Comparison of ENCODE assay signal across 22 cellular contexts in the genomic region with DNA sequence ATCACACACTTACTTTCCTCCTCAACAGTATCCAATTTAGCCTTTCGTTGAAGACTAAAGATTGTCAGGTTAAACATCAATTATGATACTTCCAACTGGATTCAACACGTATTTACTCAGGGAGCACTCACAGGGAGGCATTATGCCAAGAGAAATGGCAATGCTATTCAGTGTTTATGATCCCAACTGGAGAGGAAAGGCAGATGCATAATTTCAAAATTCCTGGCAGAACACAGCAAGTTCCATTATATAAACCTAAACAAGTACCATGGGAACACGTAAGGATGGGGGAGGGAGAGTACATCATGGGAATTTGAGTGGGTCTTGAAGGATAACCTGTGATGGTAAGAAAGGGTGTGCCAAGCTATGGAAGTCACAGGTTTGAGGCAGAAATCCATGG.
DNase-seq lines count a peak whose midpoint lies in the region; ATAC-seq and TF ChIP-seq lines count a peak whose summit lies in the region.
"Had no signal": no experiment of that assay in that cellular context is flagged by ENCODE, and none has a peak within 500 bp of the region (broad histone marks: within the 10 kb centered on the region; RNA-seq: fewer than 3 reads in every experiment).

No MANE protein-coding gene starts in this region.

- no peak overlapping the region for H4K91ac ChIP-seq in IMR-90 (ENCODE audit: insufficient read depth, low read depth, low read length)

- DNase-seq in IMR-90: peak; percentile 4
- DNase-seq in NCI-H2081 treated with DMSO at 0.1 percent for 48 hours (lab: John Stamatoyannopoulos, UW): peak; percentile 30
- DNase-seq in adipocyte (ENCODE audit: low read depth): peak; percentile 24
- DNase-seq in osteocyte (ENCODE audit: extremely low spot score, unreplicated experiment): no peak
- no peak for DNase-seq in ecto neural progenitor cell (ENCODE audit: low spot score)
- no peak for DNase-seq in upper lobe of right lung
- DNase-seq: activated CD4-positive, alpha-beta T cell treated with anti-CD3 and anti-CD28 coated beads for 48 hours; activated naive CD4-positive, alpha-beta T cell treated with Interleukin-2 at 50 U/mL for 16 hours; activated T-cell treated with anti-CD3 and anti-CD28 coated beads for 4 hours; aorta; mammary epithelial cell; naive thymus-derived CD8-positive, alpha-beta T cell; NCI-H524 treated with DMSO at 0.1 percent for 48 hours; PC-9; psoas muscle; stimulated activated CD4-positive, alpha-beta T cell treated with anti-CD3 and anti-CD28 coated beads, Interleukin-12 subunit alpha, Interleukin-12 subunit beta, amount 100 ng/mL, for 4 hours; stimulated activated naive B cell treated with anti-CD40 and anti-IgM and Interleukin-4, amounts not matched to agents 10 μg/mL and 1 μg/mL and 100 μg/mL, for 72 hours had no signal

- H3K4me3 Mint-ChIP-seq in osteocyte (ENCODE audit: unreplicated experiment): no peak overlapping the region
- H3K4me3 Mint-ChIP-seq: naive thymus-derived CD8-positive, alpha-beta T cell; stimulated activated naive B cell treated with anti-CD40 and anti-IgM and Interleukin-4, amounts not matched to agents 10 μg/mL and 1 μg/mL and 100 μg/mL, for 72 hours had no signal

- H3K4ac ChIP-seq in IMR-90 (ENCODE audit: low read depth, low read length): no peak overlapping the region

- H2AK5ac ChIP-seq in IMR-90 (ENCODE audit: low read depth, low read length): no peak overlapping the region

- H2BK120ac ChIP-seq in IMR-90 (ENCODE audit: low read depth, low read length): no peak overlapping the region

- H3K18ac ChIP-seq in IMR-90 (ENCODE audit: low read depth, low read length): no peak overlapping the region

- H3K36me3 ChIP-seq in IMR-90 (ENCODE audit: control insufficient read depth, insufficient read depth, low read length) (no peaks in the 10 kb centered on the region), adipocyte (ENCODE audit: control insufficient read depth, insufficient read depth, low read length, severe bottlenecking) (no peaks in the 10 kb centered on the region), upper lobe of right lung (no peaks in the 10 kb centered on the region)
- H3K36me3 ChIP-seq: tibial nerve had no signal

- no peaks in the 10 kb centered on the region for H3K27me3 Mint-ChIP-seq in osteocyte (ENCODE audit: unreplicated experiment)

- no peak for TF ChIP-seq POLR2A in IMR-90 (IDR thresholded peaks at IDR 0.05; ENCODE audit: low read depth, low read length)

- H2AK9ac ChIP-seq in IMR-90 (replicated peaks; ENCODE audit: low read depth, low read length, poor library complexity): no peak overlapping the region

- H3K27ac ChIP-seq in IMR-90 (ENCODE audit: insufficient read depth, low read length) (no peak overlapping the region), upper lobe of right lung (no peak overlapping the region)
- H3K27ac ChIP-seq: epithelial cell of prostate, PC-9, psoas muscle had no signal

- POLR2A ChIA-PET in IMR-90 (lab: Charles Lee; ENCODE audit: unreplicated experiment): no interaction called here

- H3K4me3 ChIP-seq in IMR-90 (ENCODE audit: insufficient read depth, low read depth, low read length): no peak overlapping the region
- H3K4me3 ChIP-seq in adipocyte (ENCODE audit: low read length): no peak overlapping the region
- no peak overlapping the region for H3K4me3 ChIP-seq in upper lobe of right lung
- H3K4me3 ChIP-seq: PC-9, psoas muscle, tibial nerve had no signal

- H3K9ac ChIP-seq in IMR-90 (ENCODE audit: low read depth, low read length) (no peak overlapping the region), adipocyte (ENCODE audit: low read length) (no peak overlapping the region)

- H3K9me3 Mint-ChIP-seq in osteocyte (ENCODE audit: unreplicated experiment): no peaks in the 10 kb centered on the region
- H3K9me3 Mint-ChIP-seq: naive thymus-derived CD8-positive, alpha-beta T cell had no signal

- in situ Hi-C loops in IMR-90 (cut with MboI; ENCODE audit: low sequenced_read_pairs): no loop called here

- no peaks in the 10 kb centered on the region for H3K9me3 ChIP-seq in IMR-90 (ENCODE audit: control insufficient read depth, insufficient read depth, low read length)
- no peaks in the 10 kb centered on the region for H3K9me3 ChIP-seq in adipocyte (ENCODE audit: control insufficient read depth, low read length)
- no peaks in the 10 kb centered on the region for H3K9me3 ChIP-seq in upper lobe of right lung
- H3K9me3 ChIP-seq: psoas muscle, tibial nerve had no signal

- no peak overlapping the region for H2BK20ac ChIP-seq in IMR-90 (ENCODE audit: low read depth, low read length)

- H4K20me1 ChIP-seq in IMR-90 (ENCODE audit: insufficient read depth, low read length): no peaks in the 10 kb centered on the region

- H3K27me3 ChIP-seq in IMR-90 (ENCODE audit: control insufficient read depth, insufficient read depth, low read length) (no peaks in the 10 kb centered on the region; the same call in 1 of the 2 replicates), adipocyte (replicated peaks; ENCODE audit: control insufficient read depth, insufficient read depth, low read length) (no peaks in the 10 kb centered on the region), upper lobe of right lung (no peaks in the 10 kb centered on the region)
- H3K27me3 ChIP-seq: tibial nerve had no signal

- H3K27ac Mint-ChIP-seq in osteocyte (ENCODE audit: unreplicated experiment): peak overlapping the region; percentile 57
- H3K27ac Mint-ChIP-seq: naive thymus-derived CD8-positive, alpha-beta T cell; stimulated activated naive B cell treated with anti-CD40 and anti-IgM and Interleukin-4, amounts not matched to agents 10 μg/mL and 1 μg/mL and 100 μg/mL, for 72 hours had no signal

- intact Hi-C loops in IMR-90 (cut with micrococcal nuclease): no loop called here
- intact Hi-C loops in upper lobe of right lung (cut with DNase I): no loop called here

- H4K8ac ChIP-seq in IMR-90 (ENCODE audit: low read depth in 2 of 2, low read length in 2 of 2): no peak overlapping the region

- TF ChIP-seq RAD21 in IMR-90 (IDR thresholded peaks at IDR 0.05; ENCODE audit: low read length): no peak

- no peak overlapping the region for H3K23ac ChIP-seq in IMR-90 (ENCODE audit: low read depth, low read length)

- H4K5ac ChIP-seq in IMR-90 (ENCODE audit: low read depth, low read length): no peak overlapping the region

- H3K4me1 ChIP-seq in IMR-90 (ENCODE audit: control insufficient read depth, insufficient read depth, low read length) (peaks cover 2% of the 10 kb centered on the region; the same call in 1 of the 2 replicates), adipocyte (ENCODE audit: control insufficient read depth, insufficient read depth, low read length) (peaks cover 10% of the 10 kb centered on the region), upper lobe of right lung (no peaks in the 10 kb centered on the region)
- H3K4me1 ChIP-seq: psoas muscle, tibial nerve had no signal

- H3K36me3 Mint-ChIP-seq in osteocyte (ENCODE audit: unreplicated experiment): no peaks in the 10 kb centered on the region
- H3K36me3 Mint-ChIP-seq: naive thymus-derived CD8-positive, alpha-beta T cell had no signal

- peak; percentile 66 for ATAC-seq in IMR-90 (ENCODE audit: low read depth)
- ATAC-seq in GM19035 (IDR thresholded peaks at IDR 0.05; ENCODE audit: unreplicated experiment): no peak
- no peak for ATAC-seq in GM21367 (IDR thresholded peaks at IDR 0.05; ENCODE audit: unreplicated experiment)
- no peak for ATAC-seq in upper lobe of right lung
- ATAC-seq: naive thymus-derived CD8-positive, alpha-beta T cell; psoas muscle; SK-N-SH treated with all-trans-retinoic acid at 6 μM for 48 hours; stimulated activated naive B cell treated with anti-CD40 and anti-IgM and Interleukin-4, amounts not matched to agents 10 μg/mL and 1 μg/mL and 100 μg/mL, for 72 hours had no signal

- no peak overlapping the region for H3K14ac ChIP-seq in IMR-90 (replicated peaks; ENCODE audit: low read depth, low read length)

- no peak overlapping the region for H2BK5ac ChIP-seq in IMR-90 (ENCODE audit: low read depth, low read length, poor library complexity, severe bottlenecking)

- BruUV-seq in IMR-90 (replicated peaks; lab: Mats Ljungman, UMichigan): no TSS peak

- no CpG with 5 or more reads among the region's 3 CpGs for WGBS in IMR-90 (ENCODE audit: extremely low coverage in 2 of 2, insufficient read length in 1 of 2), 2 experiments

- no peak overlapping the region for H2BK15ac ChIP-seq in IMR-90 (ENCODE audit: low read depth, low read length)

- H2AFZ ChIP-seq in IMR-90 (replicated peaks; ENCODE audit: low read length, poor library complexity): no peak overlapping the region
- H2AFZ ChIP-seq: PC-9 had no signal

- TF ChIP-seq CTCF in IMR-90 (conservative IDR thresholded peaks at IDR 0.05; ENCODE audit: low read depth, low read length) (no peak), osteocyte (IDR thresholded peaks at IDR 0.05) (no peak), upper lobe of right lung (IDR thresholded peaks at IDR 0.05) (no peak)

- peaks cover 52% of the 10 kb centered on the region for H3K4me1 Mint-ChIP-seq in osteocyte (ENCODE audit: unreplicated experiment)
- H3K4me1 Mint-ChIP-seq: naive thymus-derived CD8-positive, alpha-beta T cell had no signal

- H3K9me1 ChIP-seq in IMR-90 (ENCODE audit: insufficient read depth, low read length): no peaks in the 10 kb centered on the region

- no peak overlapping the region for H3K4me2 ChIP-seq in IMR-90 (ENCODE audit: low read depth, low read length)
- H3K4me2 ChIP-seq: PC-9 had no signal

- CTCF ChIA-PET in IMR-90 (lab: Yijun Ruan, JAX): no interaction called here

- dilution Hi-C loops in IMR-90 (cut with HindIII; ENCODE audit: low sequenced_read_pairs, unreplicated experiment): no loop called here

- no peaks in the 10 kb centered on the region for H3K79me1 ChIP-seq in IMR-90 (ENCODE audit: low read depth in 1 of 2, low read length in 2 of 2)

- H3K56ac ChIP-seq in IMR-90 (ENCODE audit: extremely low read depth, insufficient read depth, low read length): no peak overlapping the region

TF ChIP-seq in IMR-90, 13 proteins besides CTCF, POLR2A, EP300 and RAD21:
- TF ChIP-seq SMC3 (IDR thresholded peaks at IDR 0.05; ENCODE audit: low read depth, low read length): no peak
- TF ChIP-seq MAFK (IDR thresholded peaks at IDR 0.05; ENCODE audit: low read depth, low read length): no peak
- TF ChIP-seq, protein P1, sequence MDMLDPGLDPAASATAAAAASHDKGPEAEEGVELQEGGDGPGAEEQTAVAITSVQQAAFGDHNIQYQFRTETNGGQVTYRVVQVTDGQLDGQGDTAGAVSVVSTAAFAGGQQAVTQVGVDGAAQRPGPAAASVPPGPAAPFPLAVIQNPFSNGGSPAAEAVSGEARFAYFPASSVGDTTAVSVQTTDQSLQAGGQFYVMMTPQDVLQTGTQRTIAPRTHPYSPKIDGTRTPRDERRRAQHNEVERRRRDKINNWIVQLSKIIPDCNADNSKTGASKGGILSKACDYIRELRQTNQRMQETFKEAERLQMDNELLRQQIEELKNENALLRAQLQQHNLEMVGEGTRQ (IDR thresholded peaks at IDR 0.05; ENCODE audit: low read depth, low read length): no peak
- TF ChIP-seq MAZ (IDR thresholded peaks at IDR 0.05; ENCODE audit: borderline replicate concordance, low read depth, low read length): no peak
TF ChIP-seq in IMR-90: peak in this region for 0.

Comparison
In these comparisons a context has a peak if more than half of its experiments do, and no peak if none do; other contexts are left out.
1. DNase-seq: peak in IMR-90 (single experiment), NCI-H2081 treated with DMSO at 0.1 percent for 48 hours (single experiment) and adipocyte (single experiment); none in osteocyte (single experiment), ecto neural progenitor cell (single experiment) and upper lobe of right lung (single experiment).